Comparison of ENCODE assay signal across 9 cellular contexts in the genomic region with DNA sequence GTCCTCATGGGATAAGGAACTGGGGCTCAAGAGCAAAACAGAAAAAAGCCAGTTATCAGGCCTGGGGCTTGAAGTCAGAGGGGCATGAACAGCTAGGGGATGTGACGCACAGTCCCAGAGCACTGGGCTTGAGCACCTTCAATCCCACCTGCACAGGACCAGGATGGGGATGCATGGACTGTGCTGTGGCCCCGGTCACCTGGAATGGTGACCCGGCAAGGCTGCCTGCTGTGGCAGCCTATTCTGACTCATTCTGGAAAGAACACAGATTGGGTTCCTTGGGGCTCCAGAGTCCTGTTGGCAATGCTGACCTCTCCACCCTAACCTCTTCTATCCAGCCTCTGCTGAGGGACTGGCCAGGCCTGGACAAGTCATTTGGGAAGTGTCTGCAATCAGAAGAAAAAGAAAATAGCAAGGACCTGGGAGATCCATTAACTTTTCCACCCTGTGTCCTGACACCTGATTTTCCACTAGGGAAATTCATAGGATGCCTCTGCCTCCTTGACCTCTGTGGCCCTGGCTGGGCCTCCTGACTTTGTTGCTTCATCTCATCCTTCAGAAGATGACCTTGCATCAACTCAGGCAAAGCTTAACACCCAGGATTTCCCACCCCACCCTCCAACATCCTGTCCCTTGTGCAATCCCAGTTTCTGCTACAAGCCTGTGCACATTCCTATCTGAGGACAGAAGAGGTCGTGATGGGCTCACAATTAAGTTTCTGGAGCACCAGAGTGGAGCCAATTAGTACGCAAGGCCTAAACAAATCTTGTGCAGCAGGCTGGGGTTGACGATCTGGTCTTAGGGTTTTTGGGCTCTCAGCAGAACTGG. TPM values are rescaled to one million over a fixed set of nuclear protein-coding genes. Genes with fewer than 3 reads are reported as not detected.
DNase-seq lines count a peak whose midpoint lies in the region; TF ChIP-seq lines count a peak whose summit lies in the region.
"Had no signal": no experiment of that assay in that cellular context is flagged by ENCODE, and none has a peak within 500 bp of the region (broad histone marks: within the 10 kb centered on the region; RNA-seq: fewer than 3 reads in every experiment).

No MANE protein-coding gene starts in this region.

- H3K9ac ChIP-seq in MM.1S (ENCODE audit: low read length) = no peak overlapping the region

- no peaks in the 10 kb centered on the region for H3K9me2 ChIP-seq in MM.1S (replicated peaks; ENCODE audit: insufficient read depth, low read length)

- H3K36me3 ChIP-seq in MM.1S (replicated peaks; ENCODE audit: insufficient read depth, low read length) = no peaks in the 10 kb centered on the region

- TF ChIP-seq CTCF in AG09319 (IDR thresholded peaks at IDR 0.05; ENCODE audit: low read depth, low read length) (peak; percentile 70), MM.1S (IDR thresholded peaks at IDR 0.05; ENCODE audit: low read length) (peak; percentile 5; the same call in 1 of the 2 replicates)

- no peak overlapping the region for H2AFZ ChIP-seq in MM.1S (ENCODE audit: low read length)

- H3K79me2 ChIP-seq in MM.1S (ENCODE audit: low read length) = no peaks in the 10 kb centered on the region

- no peaks in the 10 kb centered on the region for H3K27me3 ChIP-seq in MM.1S (replicated peaks; ENCODE audit: insufficient read depth, low read length)

- no peaks in the 10 kb centered on the region for H4K20me1 ChIP-seq in MM.1S (ENCODE audit: insufficient read depth, low read length)

- no peaks in the 10 kb centered on the region for H3F3A ChIP-seq in MM.1S (ENCODE audit: insufficient read depth, low read length)

- H3K4me2 ChIP-seq in MM.1S (ENCODE audit: low read depth, low read length) = no peak overlapping the region

- H3K4me3 ChIP-seq in MM.1S (ENCODE audit: low read length) = no peak overlapping the region

- H3K9me3 ChIP-seq in MM.1S (replicated peaks; ENCODE audit: insufficient read depth, low read length) = no peaks in the 10 kb centered on the region

- no peak overlapping the region for H3K27ac ChIP-seq in MM.1S (ENCODE audit: low read length)

- H3K4me1 ChIP-seq in MM.1S (ENCODE audit: low read length) = no peaks in the 10 kb centered on the region

- peak; percentile 82 for DNase-seq in AG09319 (ENCODE audit: extremely low read depth, low read depth)
- DNase-seq in MM.1S = peak; percentile 5
- peak; percentile 22 for DNase-seq in dermis blood vessel endothelial cell
- DNase-seq in myocyte (ENCODE audit: low read depth) = peak; percentile 51
- no peak for DNase-seq in activated T-cell treated with anti-CD3 and anti-CD28 coated beads for 4 hours
- DNase-seq in C1 segment of cervical spinal cord (lab: John Stamatoyannopoulos, UW) = no peak
- DNase-seq in NCI-H1436 (lab: John Stamatoyannopoulos, UW) = no peak
- no peak for DNase-seq in NCI-H128 (lab: John Stamatoyannopoulos, UW; ENCODE audit: unreplicated experiment)
- DNase-seq: Calu3 had no signal

RNA-seq across cellular contexts. Expression of a gene that starts 17.9 kb away (rescaled TPM):
- 11.4 and 21.2 TPM in 2 replicates for total RNA-seq in dermis blood vessel endothelial cell
- 4.4 and 10.6 TPM in 2 replicates for total RNA-seq in myocyte
- polyA plus RNA-seq in myocyte (2012) = 1.7 TPM
- total RNA-seq: Calu3 had no signal

Comparison
In these comparisons a context has a peak if more than half of its experiments do, and no peak if none do; other contexts are left out.
1. DNase-seq: peak in AG09319 (single experiment), MM.1S (single experiment), dermis blood vessel endothelial cell (single experiment) and myocyte (single experiment); none in activated T-cell treated with anti-CD3 and anti-CD28 coated beads for 4 hours (single experiment), C1 segment of cervical spinal cord (0 of 14), NCI-H1436 (single experiment) and NCI-H128 (single experiment).